23 cellular contexts compared by ENCODE assay signal in the genomic region with DNA sequence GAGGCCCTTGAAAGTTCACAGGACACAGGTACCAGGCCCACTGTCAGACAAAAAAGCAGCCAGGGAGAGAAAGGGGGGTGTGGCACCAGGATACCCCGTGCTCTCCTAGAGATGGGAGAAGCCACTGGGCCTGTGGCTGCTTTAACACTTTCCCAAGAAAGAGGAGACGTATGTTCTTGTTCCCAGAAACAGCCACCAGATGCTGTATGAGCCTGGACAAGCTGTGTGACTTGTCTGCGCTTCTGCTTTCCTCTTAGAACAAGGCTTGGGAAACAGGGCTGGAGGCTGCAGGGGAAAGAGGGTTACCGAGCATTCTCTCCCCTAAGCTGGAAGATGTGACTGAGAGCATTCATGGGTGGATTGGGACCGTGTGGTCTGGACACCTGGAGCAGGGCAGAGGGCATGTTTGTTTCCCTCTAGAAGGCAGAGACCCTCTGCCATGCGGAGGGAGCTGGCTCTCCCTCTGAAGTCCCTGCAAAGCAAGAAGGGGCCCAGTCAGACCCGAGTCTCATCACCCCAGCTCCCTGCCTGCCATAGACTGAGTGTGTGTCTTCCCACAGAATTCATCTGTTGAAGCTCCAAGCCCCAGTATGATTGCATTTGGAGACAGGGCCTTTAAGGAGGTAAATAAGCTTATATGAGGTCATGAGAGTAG.
"Had no signal": no experiment of that assay in that cellular context is flagged by ENCODE, and none has a peak within 500 bp of the region (broad histone marks: within the 10 kb centered on the region; RNA-seq: fewer than 3 reads in every experiment).

No MANE protein-coding gene starts in this region.

- H3K9me3 ChIP-seq: esophagus squamous epithelium, gastrocnemius medialis, sigmoid colon, spleen, thoracic aorta, upper lobe of right lung had no signal

- H3K4me1 ChIP-seq: gastrocnemius medialis, spleen, upper lobe of right lung had no signal

- H3K4me1 Mint-ChIP-seq: activated B cell treated with CpG ODN at 0.5 μM for 24 hours; activated CD4-positive, alpha-beta T cell treated with anti-CD3 and anti-CD28 coated beads for 36 hours; activated naive CD8-positive, alpha-beta T cell treated with anti-CD3 and anti-CD28 coated beads, Interleukin-2, amount 50 U/mL, for 24 hours had no signal

- DNase-seq: activated B cell treated with CpG ODN at 0.5 μM for 24 hours; activated CD4-positive, alpha-beta T cell treated with anti-CD3 and anti-CD28 coated beads for 36 hours; activated CD4-positive, alpha-beta T cell treated with anti-CD3 and anti-CD28 coated beads, Interleukin-2, amount 50 U/mL, for 48 hours; activated effector memory CD4-positive, alpha-beta T cell treated with anti-CD3 and anti-CD28 coated beads, Interleukin-2, amount 50 U/mL, for 16 hours; activated naive CD4-positive, alpha-beta T cell treated with anti-CD3 and anti-CD28 coated beads, Interleukin-2, amount 50 U/mL, for 16 hours; activated naive CD8-positive, alpha-beta T cell treated with anti-CD3 and anti-CD28 coated beads, Interleukin-2, amount 50 U/mL, for 24 hours; activated T-cell treated with anti-CD3 and anti-CD28 coated beads, Interleukin-2, amount 50 U/mL, for 72 hours; effector memory CD4-positive, alpha-beta T cell; esophagus squamous epithelium; gastrocnemius medialis; hypothalamus; left ventricle myocardium superior; nephron progenitor cell; nucleus accumbens; sigmoid colon; spleen; stimulated activated CD4-positive, alpha-beta T cell treated with anti-CD3 and anti-CD28 coated beads, Interleukin-4, amount 100 ng/mL, for 1 hour; stimulated activated naive CD4-positive, alpha-beta T cell; T1000; upper lobe of right lung had no signal

- H3K4me3 ChIP-seq: esophagus squamous epithelium, gastrocnemius medialis, sigmoid colon, spleen, thoracic aorta, upper lobe of right lung had no signal

- H3K27ac ChIP-seq: gastrocnemius medialis, sigmoid colon, spleen, thoracic aorta, upper lobe of right lung had no signal

- H3K9me3 Mint-ChIP-seq: activated B cell treated with CpG ODN at 0.5 μM for 24 hours; activated naive CD8-positive, alpha-beta T cell treated with anti-CD3 and anti-CD28 coated beads, Interleukin-2, amount 50 U/mL, for 24 hours; activated T-cell treated with anti-CD3 and anti-CD28 coated beads, Interleukin-2, amount 50 U/mL, for 72 hours; dendritic cell treated with granulocyte-macrophage colony-stimulating factor and Interleukin-4, amounts not matched to agents 40 ng/mL and 50 ng/mL, for 4 days; nephron progenitor cell; T-helper 1 cell treated with Interleukin-12 subunit alpha and Interleukin-12 subunit beta and Interleukin-4 antibody, amounts not matched to agents 30 μg/mL and 1 μg/mL, for 36 hours had no signal

- H3K4me3 Mint-ChIP-seq: activated B cell treated with CpG ODN at 0.5 μM for 24 hours; activated CD4-positive, alpha-beta T cell treated with anti-CD3 and anti-CD28 coated beads for 36 hours; activated naive CD8-positive, alpha-beta T cell treated with anti-CD3 and anti-CD28 coated beads, Interleukin-2, amount 50 U/mL, for 24 hours; activated T-cell treated with anti-CD3 and anti-CD28 coated beads, Interleukin-2, amount 50 U/mL, for 72 hours; dendritic cell treated with granulocyte-macrophage colony-stimulating factor and Interleukin-4, amounts not matched to agents 40 ng/mL and 50 ng/mL, for 4 days; nephron progenitor cell; T-helper 1 cell treated with Interleukin-12 subunit alpha and Interleukin-12 subunit beta and Interleukin-4 antibody, amounts not matched to agents 30 μg/mL and 1 μg/mL, for 36 hours had no signal

- H3K27ac Mint-ChIP-seq: activated B cell treated with CpG ODN at 0.5 μM for 24 hours; activated CD4-positive, alpha-beta T cell treated with anti-CD3 and anti-CD28 coated beads for 36 hours; activated naive CD8-positive, alpha-beta T cell treated with anti-CD3 and anti-CD28 coated beads, Interleukin-2, amount 50 U/mL, for 24 hours; activated T-cell treated with anti-CD3 and anti-CD28 coated beads, Interleukin-2, amount 50 U/mL, for 72 hours; dendritic cell treated with granulocyte-macrophage colony-stimulating factor and Interleukin-4, amounts not matched to agents 40 ng/mL and 50 ng/mL, for 4 days; T-helper 1 cell treated with Interleukin-12 subunit alpha and Interleukin-12 subunit beta and Interleukin-4 antibody, amounts not matched to agents 30 μg/mL and 1 μg/mL, for 36 hours had no signal

- H3K36me3 ChIP-seq: esophagus squamous epithelium, gastrocnemius medialis, sigmoid colon, spleen, thoracic aorta, upper lobe of right lung had no signal

- H3K27me3 ChIP-seq: gastrocnemius medialis had no signal
